8 cellular contexts compared by ENCODE assay signal in the genomic region with DNA sequence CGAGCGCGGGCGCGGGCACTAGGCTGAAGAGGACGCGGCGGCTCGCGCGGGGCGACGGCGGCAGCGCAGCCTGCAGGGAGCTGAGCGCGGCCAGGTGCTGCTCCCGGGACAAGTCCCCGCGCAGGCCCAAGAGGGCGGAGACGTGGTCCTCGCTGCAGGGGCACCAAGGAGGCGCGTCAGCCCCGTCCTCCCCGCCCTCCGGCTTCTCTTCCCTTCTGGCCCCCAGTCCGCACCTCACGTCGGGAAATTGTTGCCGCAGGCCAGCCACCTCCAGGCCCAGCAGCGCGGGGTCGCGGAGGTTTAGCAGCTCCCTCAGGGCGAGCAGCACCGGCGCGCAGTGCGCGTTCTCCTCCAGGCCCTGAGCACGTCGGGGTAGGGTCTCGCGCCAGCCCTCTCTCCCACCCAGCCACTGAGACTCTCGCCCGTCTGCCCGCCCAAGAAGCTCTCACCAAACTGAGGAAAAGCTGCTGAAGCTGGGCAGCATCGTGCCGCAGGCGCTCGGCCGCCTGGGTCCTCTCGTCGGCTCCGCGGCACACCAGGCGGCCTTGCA. TPM values are rescaled to one million over a fixed set of nuclear protein-coding genes. Genes with fewer than 3 reads are reported as not detected.
DNase-seq lines count a peak whose midpoint lies in the region; ATAC-seq, FAIRE-seq and TF ChIP-seq lines count a peak whose summit lies in the region.

No MANE protein-coding gene starts in this region.

- H3K4me3 ChIP-seq in GM08714 (ENCODE audit: low read length), result peak overlapping the region; percentile 61; the same call in 1 of the 2 replicates
- H3K4me3 ChIP-seq in astrocyte of the spinal cord (ENCODE audit: low read depth, low read length), result peak overlapping the region; percentile 63
- peak overlapping the region; percentile 58 to 69 (median 66) for H3K4me3 ChIP-seq in liver (ENCODE audit: low read depth in 1 of 3, low read length in 3 of 3)
- peak overlapping the region; percentile 66 to 90 for H3K4me3 ChIP-seq in tibial artery

- H3K9me3 ChIP-seq in liver (ENCODE audit: control insufficient read depth in 4 of 4, low read length in 3 of 4) (no peaks in the 10 kb centered on the region), tibial artery (no peaks in the 10 kb centered on the region)

- H3K27me3 ChIP-seq in liver (ENCODE audit: control insufficient read depth in 4 of 4, insufficient read depth in 4 of 4, low read length in 3 of 4) (no peaks in the 10 kb centered on the region), tibial artery (no peaks in the 10 kb centered on the region)

- peak overlapping the region; percentile 84 to 85 for H3K27ac ChIP-seq in liver (ENCODE audit: low read depth in 1 of 2, low read length in 2 of 2)
- H3K27ac ChIP-seq in tibial artery, result peak overlapping the region; percentile 84 to 97

- TF ChIP-seq RAD21 in liver (IDR thresholded peaks at IDR 0.05), result no peak

- H3K4me1 ChIP-seq in liver (ENCODE audit: control insufficient read depth in 4 of 4, insufficient read depth in 4 of 4, low read length in 3 of 4) (peaks cover 8 to 28% (median 19%) of the 10 kb centered on the region in 4 donors), tibial artery (peaks cover 0 to 33% (median 26%) of the 10 kb centered on the region in 4 donors)

- 13% methylated on average over 59 of the region's 59 CpGs for WGBS in liver

- no peaks in the 10 kb centered on the region for H3K36me3 ChIP-seq in liver (ENCODE audit: control insufficient read depth in 4 of 4, insufficient read depth in 3 of 4, low read depth in 1 of 4, low read length in 3 of 4)
- no peaks in the 10 kb centered on the region for H3K36me3 ChIP-seq in tibial artery

- DNase-seq in astrocyte of the spinal cord (ENCODE audit: low read depth, low spot score), result no peak
- DNase-seq in tibial artery, result no peak
- DNase-seq in GM19240 (ENCODE audit: insufficient read length, low spot score), result no peak
- DNase-seq in NCI-H1048 (lab: John Stamatoyannopoulos, UW), result no peak
- DNase-seq in D721Med (ENCODE audit: insufficient read length, low spot score), result no peak

- in situ Hi-C loops in astrocyte of the spinal cord (cut with HindIII; ENCODE audit: low sequenced_read_pairs), result no loop called here

- ATAC-seq in HG03439 (IDR thresholded peaks at IDR 0.05; ENCODE audit: unreplicated experiment), result peak; percentile 7

- intact Hi-C loops in tibial artery (cut with DNase I; ENCODE audit: low total_unique reads), result loop anchor here (10.0 kb wide), 2 partner anchors 160 to 210 kb away; a partner anchor contains a TSS

- FAIRE-seq in D721Med (lab: Jason Lieb, UNC), result no peak

- TF ChIP-seq CTCF in astrocyte of the spinal cord (IDR thresholded peaks at IDR 0.05; ENCODE audit: low read depth, low read length) (no peak), liver (IDR thresholded peaks at IDR 0.05; ENCODE audit: low read depth, low read length, missing input control) (no peak), tibial artery (IDR thresholded peaks at IDR 0.05) (no peak), D721Med (IDR thresholded peaks at IDR 0.05; ENCODE audit: insufficient read depth, missing control alignments) (no peak)

- H3K9ac ChIP-seq in liver (ENCODE audit: low read depth in 1 of 2, low read length in 2 of 2), result no peak overlapping the region

TF ChIP-seq in liver, 16 proteins besides CTCF, POLR2A, EP300 and RAD21:
- no peak for TF ChIP-seq RXRA (IDR thresholded peaks at IDR 0.05)
- TF ChIP-seq, protein P1, sequence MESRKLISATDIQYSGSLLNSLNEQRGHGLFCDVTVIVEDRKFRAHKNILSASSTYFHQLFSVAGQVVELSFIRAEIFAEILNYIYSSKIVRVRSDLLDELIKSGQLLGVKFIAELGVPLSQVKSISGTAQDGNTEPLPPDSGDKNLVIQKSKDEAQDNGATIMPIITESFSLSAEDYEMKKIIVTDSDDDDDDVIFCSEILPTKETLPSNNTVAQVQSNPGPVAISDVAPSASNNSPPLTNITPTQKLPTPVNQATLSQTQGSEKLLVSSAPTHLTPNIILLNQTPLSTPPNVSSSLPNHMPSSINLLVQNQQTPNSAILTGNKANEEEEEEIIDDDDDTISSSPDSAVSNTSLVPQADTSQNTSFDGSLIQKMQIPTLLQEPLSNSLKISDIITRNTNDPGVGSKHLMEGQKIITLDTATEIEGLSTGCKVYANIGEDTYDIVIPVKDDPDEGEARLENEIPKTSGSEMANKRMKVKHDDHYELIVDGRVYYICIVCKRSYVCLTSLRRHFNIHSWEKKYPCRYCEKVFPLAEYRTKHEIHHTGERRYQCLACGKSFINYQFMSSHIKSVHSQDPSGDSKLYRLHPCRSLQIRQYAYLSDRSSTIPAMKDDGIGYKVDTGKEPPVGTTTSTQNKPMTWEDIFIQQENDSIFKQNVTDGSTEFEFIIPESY (IDR thresholded peaks at IDR 0.05), result no peak
- no peak for TF ChIP-seq TAF1 (conservative IDR thresholded peaks at IDR 0.05)
- no peak for TF ChIP-seq NR2F2 (IDR thresholded peaks at IDR 0.05)
- TF ChIP-seq, protein P2, sequence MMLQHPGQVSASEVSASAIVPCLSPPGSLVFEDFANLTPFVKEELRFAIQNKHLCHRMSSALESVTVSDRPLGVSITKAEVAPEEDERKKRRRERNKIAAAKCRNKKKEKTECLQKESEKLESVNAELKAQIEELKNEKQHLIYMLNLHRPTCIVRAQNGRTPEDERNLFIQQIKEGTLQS (IDR thresholded peaks at IDR 0.05), result no peak
- no peak for TF ChIP-seq EGR1 (IDR thresholded peaks at IDR 0.05; ENCODE audit: low read depth in 2 of 2)
- TF ChIP-seq FOXA1 (IDR thresholded peaks at IDR 0.05), result no peak
- TF ChIP-seq JUND (IDR thresholded peaks at IDR 0.05), result no peak
- no peak for TF ChIP-seq GABPA (IDR thresholded peaks at IDR 0.05 in 1 of 2, conservative IDR thresholded peaks at IDR 0.05 in 1 of 2)
- no peak for TF ChIP-seq HNF4G (IDR thresholded peaks at IDR 0.05)
- TF ChIP-seq SP1 (IDR thresholded peaks at IDR 0.05), result no peak
- TF ChIP-seq, protein P3, sequence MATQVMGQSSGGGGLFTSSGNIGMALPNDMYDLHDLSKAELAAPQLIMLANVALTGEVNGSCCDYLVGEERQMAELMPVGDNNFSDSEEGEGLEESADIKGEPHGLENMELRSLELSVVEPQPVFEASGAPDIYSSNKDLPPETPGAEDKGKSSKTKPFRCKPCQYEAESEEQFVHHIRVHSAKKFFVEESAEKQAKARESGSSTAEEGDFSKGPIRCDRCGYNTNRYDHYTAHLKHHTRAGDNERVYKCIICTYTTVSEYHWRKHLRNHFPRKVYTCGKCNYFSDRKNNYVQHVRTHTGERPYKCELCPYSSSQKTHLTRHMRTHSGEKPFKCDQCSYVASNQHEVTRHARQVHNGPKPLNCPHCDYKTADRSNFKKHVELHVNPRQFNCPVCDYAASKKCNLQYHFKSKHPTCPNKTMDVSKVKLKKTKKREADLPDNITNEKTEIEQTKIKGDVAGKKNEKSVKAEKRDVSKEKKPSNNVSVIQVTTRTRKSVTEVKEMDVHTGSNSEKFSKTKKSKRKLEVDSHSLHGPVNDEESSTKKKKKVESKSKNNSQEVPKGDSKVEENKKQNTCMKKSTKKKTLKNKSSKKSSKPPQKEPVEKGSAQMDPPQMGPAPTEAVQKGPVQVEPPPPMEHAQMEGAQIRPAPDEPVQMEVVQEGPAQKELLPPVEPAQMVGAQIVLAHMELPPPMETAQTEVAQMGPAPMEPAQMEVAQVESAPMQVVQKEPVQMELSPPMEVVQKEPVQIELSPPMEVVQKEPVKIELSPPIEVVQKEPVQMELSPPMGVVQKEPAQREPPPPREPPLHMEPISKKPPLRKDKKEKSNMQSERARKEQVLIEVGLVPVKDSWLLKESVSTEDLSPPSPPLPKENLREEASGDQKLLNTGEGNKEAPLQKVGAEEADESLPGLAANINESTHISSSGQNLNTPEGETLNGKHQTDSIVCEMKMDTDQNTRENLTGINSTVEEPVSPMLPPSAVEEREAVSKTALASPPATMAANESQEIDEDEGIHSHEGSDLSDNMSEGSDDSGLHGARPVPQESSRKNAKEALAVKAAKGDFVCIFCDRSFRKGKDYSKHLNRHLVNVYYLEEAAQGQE (IDR thresholded peaks at IDR 0.05), result no peak
- TF ChIP-seq, protein P4, sequence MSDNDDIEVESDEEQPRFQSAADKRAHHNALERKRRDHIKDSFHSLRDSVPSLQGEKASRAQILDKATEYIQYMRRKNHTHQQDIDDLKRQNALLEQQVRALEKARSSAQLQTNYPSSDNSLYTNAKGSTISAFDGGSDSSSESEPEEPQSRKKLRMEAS (IDR thresholded peaks at IDR 0.05), result no peak
- no peak for TF ChIP-seq YY1 (IDR thresholded peaks at IDR 0.05)
- no peak for TF ChIP-seq HNF4A (conservative IDR thresholded peaks at IDR 0.05)

RNA-seq across cellular contexts. Expression of a gene that starts 0.8 kb away (rescaled TPM):
- 1 to 10 TPM; 2.7 to 4.8 TPM for total RNA-seq in liver
- 1 to 10 TPM; 1.5 to 3.8 TPM for polyA plus RNA-seq in liver

RNA-seq across cellular contexts. Expression of a gene that starts 5.4 kb away (rescaled TPM):
- 1 to 10 TPM; 2.2 to 3.3 TPM for total RNA-seq in liver
- polyA plus RNA-seq in liver, result 1 to 10 TPM; 1.1 to 3.7 TPM

RNA-seq across cellular contexts. Expression of a gene that starts 7.4 kb away (rescaled TPM):
- 100 to 1,000 TPM in 1 of 2 donors, 10 to 100 TPM in 1; 39.2 to 107 TPM for total RNA-seq in liver
- 10 to 100 TPM; 18.1 to 20.7 TPM for polyA plus RNA-seq in liver

RNA-seq across cellular contexts. Expression of a gene that starts 14.2 kb away (rescaled TPM):
- total RNA-seq in liver, result 1 to 10 TPM; 3.0 to 9.9 TPM
- 10 to 100 TPM; 11.4 to 18.0 TPM for polyA plus RNA-seq in liver

RNA-seq across cellular contexts. Expression of a gene that starts 14.4 kb away (rescaled TPM):
- 1 to 10 TPM; 3.8 TPM for total RNA-seq in liver
- polyA plus RNA-seq in liver, result 1 to 10 TPM; 1.7 to 2.5 TPM
